Comparison of ENCODE assay signal across 18 cellular contexts in genomic region chr10:127262606-127263005, GRCh38.
DNase-seq lines count a peak whose midpoint lies in the region.
"Had no signal": no experiment of that assay in that cellular context is flagged by ENCODE, and none has a peak within 500 bp of the region (broad histone marks: within the 10 kb centered on the region; RNA-seq: fewer than 3 reads in every experiment).

No MANE protein-coding gene starts in this region.

- peak overlapping the region; percentile 2 for H3K23ac ChIP-seq in trophoblast cell (ENCODE audit: low read length)

- no peak overlapping the region for H3K14ac ChIP-seq in trophoblast cell (ENCODE audit: low read length)

- H3K4ac ChIP-seq in trophoblast cell (ENCODE audit: low read depth, low read length), result no peak overlapping the region

- H3K27ac ChIP-seq in trophoblast cell (ENCODE audit: low read depth, low read length), result no peak overlapping the region
- H3K27ac ChIP-seq in temporal lobe (ENCODE audit: low read depth, low read length), result peak overlapping the region; percentile 23
- H3K27ac ChIP-seq: 22Rv1, A549, BLaER1 had no signal

- H3K36me3 ChIP-seq in trophoblast cell (ENCODE audit: control insufficient read depth in 1 of 2, insufficient read depth in 2 of 2, low read length in 2 of 2), result peaks cover 13 to 19% of the 10 kb centered on the region in 2 experiments
- H3K36me3 ChIP-seq: BE2C, BLaER1 had no signal

- no peak overlapping the region for H3K9ac ChIP-seq in trophoblast cell (ENCODE audit: low read length)
- H3K9ac ChIP-seq: BLaER1 had no signal

- no peak overlapping the region for H3K18ac ChIP-seq in trophoblast cell (ENCODE audit: low read length)

- H2BK12ac ChIP-seq in trophoblast cell (ENCODE audit: low read length), result no peak overlapping the region

- no peak overlapping the region for H4K91ac ChIP-seq in trophoblast cell (ENCODE audit: low read depth, low read length)

- H3K79me1 ChIP-seq in trophoblast cell (ENCODE audit: low read length), result no peaks in the 10 kb centered on the region

- no peak overlapping the region for H2BK5ac ChIP-seq in trophoblast cell (ENCODE audit: low read depth, low read length, poor library complexity)

- H4K12ac ChIP-seq in trophoblast cell (ENCODE audit: low read depth, low read length), result no peak overlapping the region

- peak overlapping the region; percentile 53 for H3K4me3 ChIP-seq in trophoblast cell (ENCODE audit: low read depth, low read length)
- H3K4me3 ChIP-seq: A549, BLaER1 had no signal

- H2BK120ac ChIP-seq in trophoblast cell (ENCODE audit: insufficient read depth, low read length, poor library complexity), result no peak overlapping the region

- no peak overlapping the region for H2AFZ ChIP-seq in trophoblast cell (ENCODE audit: insufficient read depth, low read length, poor library complexity)

- no peaks in the 10 kb centered on the region for H3K27me3 ChIP-seq in trophoblast cell (ENCODE audit: insufficient read depth, low read length)
- H3K27me3 ChIP-seq: BE2C, BLaER1 had no signal

- no CpG with 5 or more reads among the region's 7 CpGs for WGBS in trophoblast cell (ENCODE audit: extremely low coverage, insufficient coverage, insufficient read length)

- peaks cover 16% of the 10 kb centered on the region for H3K9me3 ChIP-seq in trophoblast cell (ENCODE audit: insufficient read depth, low read depth, low read length)
- H3K9me3 ChIP-seq: BE2C had no signal

- peak; percentile 2 for DNase-seq in DMS79 treated with DMSO at 0.1 percent for 48 hours (lab: John Stamatoyannopoulos, UW)
- no peak for DNase-seq in DMS79 (lab: John Stamatoyannopoulos, UW)
- DNase-seq in Ammon's horn (ENCODE audit: low spot score), result peak; percentile 31
- DNase-seq in trophoblast cell, result no peak
- no peak for DNase-seq in EL
- no peak for DNase-seq in DMS 273 (lab: John Stamatoyannopoulos, UW; ENCODE audit: unreplicated experiment)
- DNase-seq: AML-193; BE2C; C1 segment of cervical spinal cord; CD4-positive, alpha-beta memory T cell; CD4-positive, CD25-positive, alpha-beta regulatory T cell; CD8-positive, alpha-beta memory T cell; COR-L47; GF-D8 had no signal

- H2AK5ac ChIP-seq in trophoblast cell (ENCODE audit: low read length), result no peak overlapping the region

- H4K8ac ChIP-seq in trophoblast cell (ENCODE audit: low read depth, low read length), result no peak overlapping the region

- H3K4me1 ChIP-seq in trophoblast cell (ENCODE audit: control insufficient read depth in 1 of 2, insufficient read depth in 2 of 2, low read length in 2 of 2), result no peaks in the 10 kb centered on the region
- H3K4me1 ChIP-seq: A549, BE2C had no signal

- no peaks in the 10 kb centered on the region for H3K79me2 ChIP-seq in trophoblast cell (ENCODE audit: control insufficient read depth, insufficient read depth, low read length, poor library complexity)

- H3K4me2 ChIP-seq in trophoblast cell (ENCODE audit: low read length), result no peak overlapping the region
- H3K4me2 ChIP-seq: A549, BLaER1 had no signal

Comparison
In these comparisons a context has a peak if more than half of its experiments do, and no peak if none do; other contexts are left out.
1. DNase-seq: peak in DMS79 treated with DMSO at 0.1 percent for 48 hours (single experiment) and Ammon's horn (single experiment); none in DMS79 (single experiment), trophoblast cell (0 of 2), EL (single experiment) and DMS 273 (single experiment).